9 cellular contexts compared by ENCODE assay signal in the genomic region with DNA sequence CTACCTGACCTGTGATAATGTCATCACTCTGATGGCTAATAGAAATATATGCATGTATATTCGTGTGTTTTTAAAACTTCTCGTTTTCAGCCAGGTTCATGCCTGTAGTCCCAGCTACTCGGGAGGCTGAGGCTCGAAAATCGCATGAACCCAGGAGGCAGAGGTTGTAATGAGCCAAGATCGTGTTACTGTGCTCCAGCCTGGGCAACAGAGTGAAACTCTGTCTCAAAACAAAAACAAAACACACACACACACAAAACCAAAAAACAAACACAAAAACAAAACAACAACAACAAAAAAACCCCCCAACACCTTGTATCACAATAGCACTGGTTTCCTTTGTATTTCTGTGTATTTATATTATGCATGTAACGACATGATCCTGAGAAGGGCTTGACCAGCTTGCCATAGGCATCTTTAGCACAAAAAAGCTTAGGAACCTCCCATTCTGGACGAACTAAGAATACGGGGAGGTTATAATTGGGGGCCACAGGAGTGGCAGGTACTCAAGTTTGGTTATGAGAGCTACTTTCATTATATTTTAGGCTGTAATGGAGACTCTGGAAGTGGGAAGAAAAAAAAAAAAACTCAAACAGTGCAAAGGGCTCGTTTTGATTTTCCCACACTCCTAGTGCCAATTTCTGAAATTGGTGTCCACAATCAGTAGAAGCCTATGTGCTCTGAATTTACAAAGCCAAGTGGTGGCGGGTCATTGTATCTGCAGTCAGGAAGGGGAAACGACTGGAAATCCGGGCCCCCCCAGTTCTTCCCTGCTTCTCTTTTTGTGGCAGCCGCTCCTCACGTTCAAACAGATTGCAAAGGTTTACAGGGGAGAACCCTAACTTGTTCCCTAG. TPM values are rescaled to one million over a fixed set of nuclear protein-coding genes. Genes with fewer than 3 reads are reported as not detected.
DNase-seq lines count a peak whose midpoint lies in the region; ATAC-seq and TF ChIP-seq lines count a peak whose summit lies in the region.
"Had no signal": no experiment of that assay in that cellular context is flagged by ENCODE, and none has a peak within 500 bp of the region (broad histone marks: within the 10 kb centered on the region; RNA-seq: fewer than 3 reads in every experiment).

No MANE protein-coding gene starts in this region.

- no peaks in the 10 kb centered on the region for H3K9me3 Mint-ChIP-seq in activated naive CD8-positive, alpha-beta T cell treated with anti-CD3 and anti-CD28 coated beads, Interleukin-2, amount 10 ng/mL, durations not matched to agents 7 days and 5 days
- H3K9me3 Mint-ChIP-seq in stimulated activated naive CD8-positive, alpha-beta T cell treated with anti-CD3 and anti-CD28 coated beads, Interleukin-15, amount 100 ng/mL, for 72 hours, result no peaks in the 10 kb centered on the region

- no peaks in the 10 kb centered on the region for H3K36me3 Mint-ChIP-seq in activated naive CD8-positive, alpha-beta T cell treated with anti-CD3 and anti-CD28 coated beads, Interleukin-2, amount 10 ng/mL, durations not matched to agents 7 days and 5 days

- H4K20me1 ChIP-seq in hepatocyte (ENCODE audit: insufficient read depth, poor library complexity, severe bottlenecking), result no peaks in the 10 kb centered on the region

- H3K27me3 Mint-ChIP-seq in activated naive CD8-positive, alpha-beta T cell treated with anti-CD3 and anti-CD28 coated beads, Interleukin-2, amount 10 ng/mL, durations not matched to agents 7 days and 5 days, result peaks cover 61% of the 10 kb centered on the region
- peaks cover 49% of the 10 kb centered on the region for H3K27me3 Mint-ChIP-seq in stimulated activated naive CD8-positive, alpha-beta T cell treated with anti-CD3 and anti-CD28 coated beads, Interleukin-15, amount 100 ng/mL, for 72 hours

- H3K27ac Mint-ChIP-seq in activated naive CD8-positive, alpha-beta T cell treated with anti-CD3 and anti-CD28 coated beads, Interleukin-2, amount 10 ng/mL, durations not matched to agents 7 days and 5 days, result no peak overlapping the region
- H3K27ac Mint-ChIP-seq in stimulated activated naive CD8-positive, alpha-beta T cell treated with anti-CD3 and anti-CD28 coated beads, Interleukin-15, amount 100 ng/mL, for 72 hours, result no peak overlapping the region

- H3K4me1 Mint-ChIP-seq in activated naive CD8-positive, alpha-beta T cell treated with anti-CD3 and anti-CD28 coated beads, Interleukin-2, amount 10 ng/mL, durations not matched to agents 7 days and 5 days, result peaks cover 8% of the 10 kb centered on the region
- H3K4me1 Mint-ChIP-seq in stimulated activated naive CD8-positive, alpha-beta T cell treated with anti-CD3 and anti-CD28 coated beads, Interleukin-15, amount 100 ng/mL, for 72 hours, result peaks cover 27% of the 10 kb centered on the region

- H3K4me3 Mint-ChIP-seq in activated naive CD8-positive, alpha-beta T cell treated with anti-CD3 and anti-CD28 coated beads, Interleukin-2, amount 10 ng/mL, durations not matched to agents 7 days and 5 days, result peak overlapping the region; percentile 6
- peak overlapping the region; percentile 75 to 83 for H3K4me3 Mint-ChIP-seq in stimulated activated naive CD8-positive, alpha-beta T cell treated with anti-CD3 and anti-CD28 coated beads, Interleukin-15, amount 100 ng/mL, for 72 hours

- H3K9me3 ChIP-seq in hepatocyte (ENCODE audit: low read depth), result no peaks in the 10 kb centered on the region
- H3K9me3 ChIP-seq: mucosa of descending colon had no signal

- H3K4me3 ChIP-seq in hepatocyte, result no peak overlapping the region
- H3K4me3 ChIP-seq: mucosa of descending colon had no signal

- no peak for ATAC-seq in activated naive CD8-positive, alpha-beta T cell treated with anti-CD3 and anti-CD28 coated beads, Interleukin-2, amount 10 ng/mL, durations not matched to agents 7 days and 5 days (ENCODE audit: low read depth)
- ATAC-seq in stimulated activated naive CD8-positive, alpha-beta T cell treated with anti-CD3 and anti-CD28 coated beads, Interleukin-15, amount 100 ng/mL, for 72 hours, result no peak
- ATAC-seq in GM18873 (IDR thresholded peaks at IDR 0.05; ENCODE audit: low FRiP score, unreplicated experiment), result no peak
- ATAC-seq: mucosa of descending colon had no signal

- H3K79me2 ChIP-seq in hepatocyte, result no peaks in the 10 kb centered on the region

- 60% methylated on average over 15 of the region's 15 CpGs for WGBS in hepatocyte (ENCODE audit: low lambda C conversion rate, missing lambda C conversion rate)

- peak overlapping the region; percentile 86 for H3K4me2 ChIP-seq in hepatocyte

- H3K27ac ChIP-seq in hepatocyte, result no peak overlapping the region

- no peaks in the 10 kb centered on the region for H3K9me2 ChIP-seq in hepatocyte (replicated peaks; ENCODE audit: insufficient read depth)

- TF ChIP-seq CTCF in hepatocyte (IDR thresholded peaks at IDR 0.05; ENCODE audit: poor library complexity), result no peak

- H2AFZ ChIP-seq in hepatocyte, result peak overlapping the region; percentile 50

- peaks cover 38% of the 10 kb centered on the region for H3K27me3 ChIP-seq in hepatocyte

- POLR2A ChIA-PET in activated naive CD8-positive, alpha-beta T cell treated with anti-CD3 and anti-CD28 coated beads, Interleukin-2, amount 10 ng/mL, durations not matched to agents 7 days and 5 days (lab: Charles Lee), result no interaction called here

- no peaks in the 10 kb centered on the region for H3K4me1 ChIP-seq in hepatocyte (ENCODE audit: insufficient read depth)

- no peaks in the 10 kb centered on the region for H3K36me3 ChIP-seq in hepatocyte (replicated peaks; ENCODE audit: insufficient read depth, low read depth)

- DNase-seq in NCI-H2227 treated with DMSO at 0.1 percent for 48 hours (lab: John Stamatoyannopoulos, UW) (peak; percentile 77), NCI-H2227 (lab: John Stamatoyannopoulos, UW; ENCODE audit: unreplicated experiment) (no peak), hepatocyte (ENCODE audit: low spot score) (no peak), NCI-H82 (lab: John Stamatoyannopoulos, UW) (no peak), DMS153 treated with DMSO at 0.1 percent for 48 hours (lab: John Stamatoyannopoulos, UW; ENCODE audit: unreplicated experiment) (no peak)
- no peak for DNase-seq in activated naive CD8-positive, alpha-beta T cell treated with anti-CD3 and anti-CD28 coated beads, Interleukin-2, amount 10 ng/mL, durations not matched to agents 7 days and 5 days
- DNase-seq in stimulated activated naive CD8-positive, alpha-beta T cell treated with anti-CD3 and anti-CD28 coated beads, Interleukin-15, amount 100 ng/mL, for 72 hours, result no peak
- DNase-seq: mucosa of descending colon had no signal

RNA-seq across cellular contexts. Expression of a gene that starts 1.2 kb away (rescaled TPM):
- not detected for total RNA-seq in activated naive CD8-positive, alpha-beta T cell treated with anti-CD3 and anti-CD28 coated beads, Interleukin-2, amount 10 ng/mL, durations not matched to agents 7 days and 5 days
- 0.16 and 0.23 TPM in 2 replicates for total RNA-seq in hepatocyte
- polyA plus RNA-seq in hepatocyte, result 0.13 and 0.21 TPM in 2 replicates
- total RNA-seq: mucosa of descending colon had no signal

RNA-seq across cellular contexts. Expression of a gene that starts 42.6 kb away (rescaled TPM):
- total RNA-seq in activated naive CD8-positive, alpha-beta T cell treated with anti-CD3 and anti-CD28 coated beads, Interleukin-2, amount 10 ng/mL, durations not matched to agents 7 days and 5 days, result 10 to 100 TPM; 16.1 to 17.1 TPM
- 15.2 and 20.3 TPM in 2 replicates for total RNA-seq in hepatocyte
- polyA plus RNA-seq in hepatocyte, result 39.6 and 41.0 TPM in 2 replicates

RNA-seq across cellular contexts. Expression of a gene that starts 50.6 kb away (rescaled TPM):
- total RNA-seq in activated naive CD8-positive, alpha-beta T cell treated with anti-CD3 and anti-CD28 coated beads, Interleukin-2, amount 10 ng/mL, durations not matched to agents 7 days and 5 days, result not detected
- 6.7 and 15.2 TPM in 2 replicates for total RNA-seq in hepatocyte
- polyA plus RNA-seq in hepatocyte, result 10.3 and 11.0 TPM in 2 replicates
